15 cellular contexts compared by ENCODE assay signal in genomic region chr7:116675812-116676355, GRCh38. TPM values are rescaled to one million over a fixed set of nuclear protein-coding genes. Genes with fewer than 3 reads are reported as not detected.
DNase-seq lines count a peak whose midpoint lies in the region; ATAC-seq and TF ChIP-seq lines count a peak whose summit lies in the region.
"Had no signal": no experiment of that assay in that cellular context is flagged by ENCODE, and none has a peak within 500 bp of the region (broad histone marks: within the 10 kb centered on the region; RNA-seq: fewer than 3 reads in every experiment).

No MANE protein-coding gene starts in this region.

- BruUV-seq in HCT116 (replicated peaks; lab: Mats Ljungman, UMichigan), result no TSS peak
- BruUV-seq in PC-3 (replicated peaks; lab: Mats Ljungman, UMichigan), result no TSS peak

- peaks cover 4 to 14% of the 10 kb centered on the region in 2 experiments; a peak in 1 of 4 replicates for H3K36me3 ChIP-seq in HCT116 (ENCODE audit: control insufficient read depth in 1 of 2, insufficient read depth in 2 of 2, low read length in 2 of 2)
- no peaks in the 10 kb centered on the region for H3K36me3 ChIP-seq in PC-3 (ENCODE audit: low read depth, low read length)
- no peaks in the 10 kb centered on the region for H3K36me3 ChIP-seq in psoas muscle (ENCODE audit: insufficient read depth in 1 of 2, low read depth in 1 of 2)
- H3K36me3 ChIP-seq: BE2C had no signal

- H3K27me3 Mint-ChIP-seq in activated CD4-positive, alpha-beta T cell treated with anti-CD3 and anti-CD28 coated beads, Interleukin-2, amount 10 ng/mL, durations not matched to agents 24 days and 14 days, result peaks cover 51% of the 10 kb centered on the region

- no peak overlapping the region for H2AFZ ChIP-seq in HCT116 (ENCODE audit: low read depth, low read length, poor library complexity, severe bottlenecking)
- H2AFZ ChIP-seq in PC-3 (ENCODE audit: low read length), result no peak overlapping the region

- H3K9ac ChIP-seq in HCT116 (ENCODE audit: low read length) (peak overlapping the region; percentile 94), PC-3 (ENCODE audit: low read length) (peak overlapping the region; percentile 41)

- no peak for TF ChIP-seq CTCF in HCT116 (IDR thresholded peaks at IDR 0.05 in 2 of 3, conservative IDR thresholded peaks at IDR 0.05 in 1 of 3; ENCODE audit: borderline replicate concordance in 1 of 3, insufficient read depth in 1 of 3, low read depth in 2 of 3, low read length in 2 of 3)
- TF ChIP-seq CTCF in PC-3 (conservative IDR thresholded peaks at IDR 0.05; ENCODE audit: low read depth, low read length), result no peak
- TF ChIP-seq CTCF in psoas muscle (IDR thresholded peaks at IDR 0.05), result no peak

- DNase-seq in HCT116 (ENCODE audit: low read depth, low spot score), result no peak
- no peak for DNase-seq in PC-3
- DNase-seq in epithelial cell of prostate (ENCODE audit: low read depth, low spot score), result no peak
- no peak for DNase-seq in psoas muscle
- no peak for DNase-seq in activated CD4-positive, alpha-beta T cell treated with anti-CD3 and anti-CD28 coated beads, Interleukin-2, amount 10 ng/mL, durations not matched to agents 24 days and 14 days
- DNase-seq in activated naive CD4-positive, alpha-beta T cell treated with anti-CD3 and anti-CD28 coated beads, Interleukin-2, amount 50 U/mL, for 72 hours (ENCODE audit: low spot score in 2 of 2), result no peak
- DNase-seq in NCI-H1694 treated with DMSO at 0.1 percent for 48 hours (lab: John Stamatoyannopoulos, UW), result no peak
- DNase-seq: BE2C; CD4-positive, alpha-beta memory T cell; COR-L47; DMS53; HCEC 1CT had no signal

- no peak for TF ChIP-seq RAD21 in HCT116 (IDR thresholded peaks at IDR 0.05; ENCODE audit: low read depth)

- peaks cover 98% of the 10 kb centered on the region for H3K79me2 ChIP-seq in HCT116 (ENCODE audit: insufficient read depth, low read length)
- peaks cover 87% of the 10 kb centered on the region for H3K79me2 ChIP-seq in PC-3 (ENCODE audit: low read length)

- no peak overlapping the region for H3K4me3 Mint-ChIP-seq in activated CD4-positive, alpha-beta T cell treated with anti-CD3 and anti-CD28 coated beads, Interleukin-2, amount 10 ng/mL, durations not matched to agents 24 days and 14 days
- H3K4me3 Mint-ChIP-seq: CD4-positive, alpha-beta memory T cell; IgD-negative memory B cell had no signal

- H3F3A ChIP-seq in PC-3 (ENCODE audit: low read length, unreplicated experiment), result no peaks in the 10 kb centered on the region

- RAD21 ChIA-PET in HCT116 (lab: Charles Lee; ENCODE audit: low non-redundant PET in 1 of 2, low total read pairs in 2 of 2, uncharacterized antibody in 2 of 2, unreplicated experiment in 2 of 2), result no interaction called here

- peaks cover 3% of the 10 kb centered on the region; the same call in 1 of the 2 replicates for H4K20me1 ChIP-seq in HCT116 (ENCODE audit: insufficient read depth)
- H4K20me1 ChIP-seq in PC-3 (ENCODE audit: low read length), result peaks cover 5% of the 10 kb centered on the region; the same call in 1 of the 2 replicates

- H3K4me1 ChIP-seq in HCT116 (ENCODE audit: control insufficient read depth in 1 of 2, insufficient read depth in 2 of 2, low read length in 2 of 2) (peaks cover 72 to 87% of the 10 kb centered on the region in 2 experiments), PC-3 (ENCODE audit: insufficient read depth, low read length) (peaks cover 47% of the 10 kb centered on the region), psoas muscle (peaks cover 24% of the 10 kb centered on the region)
- H3K4me1 ChIP-seq: BE2C had no signal

- intact Hi-C loops in HCT116 (cut with micrococcal nuclease), result loop anchor here (10.0 kb wide), 2 partner anchors 99 to 501 kb away; no protein-coding TSS in a partner anchor
- intact Hi-C loops in PC-3 (cut with micrococcal nuclease), result loop anchor here (1.0 to 10.0 kb wide), 3 partner anchors 30 to 151 kb away; partner anchors contain the start of gene CAV1
- intact Hi-C loops in psoas muscle (cut with DNase I), result no loop called here
- intact Hi-C loops in activated CD4-positive, alpha-beta T cell treated with anti-CD3 and anti-CD28 coated beads, Interleukin-2, amount 10 ng/mL, durations not matched to agents 24 days and 14 days (cut with micrococcal nuclease), result loop anchor here (10.0 kb wide), 2 partner anchors 151 to 421 kb away; partner anchors contain the start of gene CAV1

- H3K4me2 ChIP-seq in HCT116 (ENCODE audit: low read length) (peak overlapping the region; percentile 87), PC-3 (ENCODE audit: low read length) (peak overlapping the region; percentile 85)

- POLR2A ChIA-PET in HCT116 (lab: Charles Lee), result interaction anchor here (1.2 to 3.5 kb wide), 3 partner anchors 10 to 16 kb away, joined by 3 to 11 read pairs (median 9); no protein-coding TSS in a partner anchor
- POLR2A ChIA-PET in PC-3 (lab: Charles Lee; ENCODE audit: unreplicated experiment), result interaction anchor here (0.5 to 0.8 kb wide), 2 partner anchors 40 to 52 kb away, joined by 5 to 7 read pairs; no protein-coding TSS in a partner anchor

- peaks cover 14% of the 10 kb centered on the region for H3K4me1 Mint-ChIP-seq in activated CD4-positive, alpha-beta T cell treated with anti-CD3 and anti-CD28 coated beads, Interleukin-2, amount 10 ng/mL, durations not matched to agents 24 days and 14 days

- no peaks in the 10 kb centered on the region for H3K9me2 ChIP-seq in HCT116 (ENCODE audit: insufficient read depth)
- no peaks in the 10 kb centered on the region for H3K9me2 ChIP-seq in PC-3 (replicated peaks; ENCODE audit: low read length)

- peak overlapping the region; percentile 90; the same call in 1 of the 2 replicates for H3K27ac ChIP-seq in HCT116 (ENCODE audit: low read depth, low read length)
- peak overlapping the region; percentile 93 for H3K27ac ChIP-seq in PC-3 (ENCODE audit: low read length)
- H3K27ac ChIP-seq in epithelial cell of prostate, result peak overlapping the region; percentile 91
- H3K27ac ChIP-seq in psoas muscle, result peak overlapping the region; percentile 5
- H3K27ac ChIP-seq: C4-2B had no signal

- H3K9me3 ChIP-seq in HCT116 (ENCODE audit: control insufficient read depth in 1 of 2, insufficient read depth in 1 of 2, low read depth in 1 of 2, low read length in 2 of 2), result no peaks in the 10 kb centered on the region
- no peaks in the 10 kb centered on the region for H3K9me3 ChIP-seq in PC-3 (ENCODE audit: low read length)
- no peaks in the 10 kb centered on the region for H3K9me3 ChIP-seq in psoas muscle
- H3K9me3 ChIP-seq: BE2C had no signal

- peaks cover 5% of the 10 kb centered on the region for H3K9me3 Mint-ChIP-seq in activated CD4-positive, alpha-beta T cell treated with anti-CD3 and anti-CD28 coated beads, Interleukin-2, amount 10 ng/mL, durations not matched to agents 24 days and 14 days
- H3K9me3 Mint-ChIP-seq in activated naive CD4-positive, alpha-beta T cell treated with anti-CD3 and anti-CD28 coated beads, Interleukin-2, amount 50 U/mL, for 72 hours, result no peaks in the 10 kb centered on the region
- H3K9me3 Mint-ChIP-seq: IgD-negative memory B cell had no signal

- no peak overlapping the region for H3K27ac Mint-ChIP-seq in activated CD4-positive, alpha-beta T cell treated with anti-CD3 and anti-CD28 coated beads, Interleukin-2, amount 10 ng/mL, durations not matched to agents 24 days and 14 days
- no peak overlapping the region for H3K27ac Mint-ChIP-seq in activated naive CD4-positive, alpha-beta T cell treated with anti-CD3 and anti-CD28 coated beads, Interleukin-2, amount 50 U/mL, for 72 hours
- H3K27ac Mint-ChIP-seq: CD4-positive, alpha-beta memory T cell; IgD-negative memory B cell had no signal

- H3K4me3 ChIP-seq in HCT116 (replicated peaks in 1 of 2; ENCODE audit: low read depth in 1 of 2, low read length in 2 of 2) (no peak overlapping the region), PC-3 (ENCODE audit: low read length) (peak overlapping the region; percentile 99), psoas muscle (no peak overlapping the region)

- CTCF ChIA-PET in HCT116 (lab: Charles Lee) (no interaction called here), PC-3 (lab: Charles Lee) (interaction anchor here (0.7 to 1.2 kb wide), 2 partner anchors 32 to 111 kb away, joined by 4 to 5 read pairs; no protein-coding TSS in a partner anchor)

- ATAC-seq in HCT116, result no peak
- ATAC-seq in PC-3, result no peak
- no peak for ATAC-seq in psoas muscle
- ATAC-seq in HG03565 (IDR thresholded peaks at IDR 0.05; ENCODE audit: unreplicated experiment), result no peak
- no peak for ATAC-seq in activated naive CD4-positive, alpha-beta T cell treated with anti-CD3 and anti-CD28 coated beads, Interleukin-2, amount 50 U/mL, for 72 hours

- no peak for TF ChIP-seq POLR2A in HCT116 (IDR thresholded peaks at IDR 0.05; ENCODE audit: borderline replicate concordance, extremely low read depth, insufficient read depth, insufficient read length)

- H3K27me3 ChIP-seq in HCT116 (ENCODE audit: insufficient read depth, low read length) (no peaks in the 10 kb centered on the region), PC-3 (ENCODE audit: low read length) (no peaks in the 10 kb centered on the region), psoas muscle (ENCODE audit: insufficient read depth in 3 of 3, low read length in 2 of 3) (no peaks in the 10 kb centered on the region)

- H3K36me3 Mint-ChIP-seq in activated CD4-positive, alpha-beta T cell treated with anti-CD3 and anti-CD28 coated beads, Interleukin-2, amount 10 ng/mL, durations not matched to agents 24 days and 14 days (ENCODE audit: low read depth), result no peaks in the 10 kb centered on the region
- no peaks in the 10 kb centered on the region for H3K36me3 Mint-ChIP-seq in activated naive CD4-positive, alpha-beta T cell treated with anti-CD3 and anti-CD28 coated beads, Interleukin-2, amount 50 U/mL, for 72 hours
- H3K36me3 Mint-ChIP-seq: CD4-positive, alpha-beta memory T cell; IgD-negative memory B cell had no signal

- WGBS in psoas muscle, 3 donors, result 58 to 85% (median 65%) methylated on average over 6 of the region's 6 CpGs

TF ChIP-seq in HCT116, 20 proteins besides CTCF, POLR2A, EP300 and RAD21:
- TF ChIP-seq TCF7L2 (IDR thresholded peaks at IDR 0.05; ENCODE audit: borderline replicate concordance, extremely low read depth, insufficient read depth, insufficient read length), result no peak
- no peak for TF ChIP-seq SIN3A (IDR thresholded peaks at IDR 0.05; ENCODE audit: low read depth)
- TF ChIP-seq JUND (IDR thresholded peaks at IDR 0.05), result no peak
- no peak for TF ChIP-seq YY1 (IDR thresholded peaks at IDR 0.05; ENCODE audit: extremely low read depth, insufficient replicate concordance, low read depth, low read length)
- TF ChIP-seq EZH2 (IDR thresholded peaks at IDR 0.05), result no peak
- TF ChIP-seq CEBPB (IDR thresholded peaks at IDR 0.05; ENCODE audit: low read depth), result no peak
TF ChIP-seq in HCT116: peak in this region for 0.

RNA-seq across cellular contexts. Expression of gene MET, which starts 3.9 kb away (rescaled TPM):
- total RNA-seq in HCT116 (2021; ENCODE audit: unreplicated experiment) (200 TPM), PC-3 (2014; rRNA removed) (109 and 118 TPM in 2 replicates), psoas muscle (10 to 100 TPM; 17.8 to 84.1 (median 29.3) TPM)
- 71.3 and 91.7 TPM in 2 replicates for polyA plus RNA-seq in HCT116 (2012)
- 10 to 100 TPM in 2 of 3 donors, 1 to 10 TPM in 1; 5.9 to 50.3 (median 11.0) TPM for polyA plus RNA-seq in psoas muscle
- total RNA-seq in activated CD4-positive, alpha-beta T cell treated with anti-CD3 and anti-CD28 coated beads, Interleukin-2, amount 10 ng/mL, durations not matched to agents 24 days and 14 days, result 2.2 and 2.3 TPM in 2 replicates
- under 1 TPM in 1 of 2 donors, not detected in 1; 0.88 TPM for total RNA-seq in activated naive CD4-positive, alpha-beta T cell treated with anti-CD3 and anti-CD28 coated beads, Interleukin-2, amount 50 U/mL, for 72 hours
- polyA plus RNA-seq: CD4-positive, alpha-beta memory T cell; IgD-negative memory B cell had no signal

Comparison
In these comparisons a context has a peak if more than half of its experiments do, and no peak if none do; other contexts are left out.
1. H3K27ac ChIP-seq: peak in every context shown above with its lines; median percentile 93 in PC-3; 91 in epithelial cell of prostate; 90 in HCT116; 5 in psoas muscle.
2. intact Hi-C loops: an anchor here in HCT116 (10.0 kb wide), PC-3 (1.0 to 10.0 kb wide) and activated CD4-positive, alpha-beta T cell treated with anti-CD3 and anti-CD28 coated beads, Interleukin-2, amount 10 ng/mL, durations not matched to agents 24 days and 14 days (10.0 kb wide); none called in psoas muscle.